8 cellular contexts compared by ENCODE assay signal in genomic region chr3:30042274-30042859, GRCh38.
DNase-seq lines count a peak whose midpoint lies in the region; ATAC-seq and TF ChIP-seq lines count a peak whose summit lies in the region.

No MANE protein-coding gene starts in this region.

- no peak overlapping the region for H3K27ac ChIP-seq in HEK293 (ENCODE audit: extremely low read depth, low read depth, low read length)
- no peak overlapping the region for H3K27ac ChIP-seq in lung (ENCODE audit: low read depth in 1 of 2, low read length in 1 of 2)

- DNase-seq in DMS114 treated with DMSO at 0.1 percent for 48 hours (lab: John Stamatoyannopoulos, UW; ENCODE audit: unreplicated experiment) = peak; percentile 36
- DNase-seq in NCI-H2227 (lab: John Stamatoyannopoulos, UW; ENCODE audit: unreplicated experiment) = peak; percentile 61
- DNase-seq in activated CD4-positive, alpha-beta T cell treated with anti-CD3 and anti-CD28 coated beads for 48 hours = peak; percentile 69
- DNase-seq in dermis blood vessel endothelial cell = peak; percentile 94
- peak; percentile 51 for DNase-seq in lung (ENCODE audit: low spot score)
- peak; percentile 7 to 13 for DNase-seq in stimulated activated CD8-positive, alpha-beta memory T cell treated with anti-CD3 and anti-CD28 coated beads, Interleukin-15, amount 100 ng/mL, for 4 hours (ENCODE audit: low read depth in 2 of 2)

- no peak overlapping the region for H3K4me3 ChIP-seq in HEK293 (ENCODE audit: low read depth, low read length)
- no peak overlapping the region for H3K4me3 ChIP-seq in lung

- H3K36me3 ChIP-seq in HEK293 (ENCODE audit: control insufficient read depth in 2 of 2, insufficient read depth in 1 of 2, low read length in 2 of 2) (no peaks in the 10 kb centered on the region), lung (ENCODE audit: control insufficient read depth in 2 of 2, insufficient read depth in 2 of 2, low read length in 2 of 2) (no peaks in the 10 kb centered on the region)

- POLR2A ChIA-PET in HEK293 (lab: Yijun Ruan, JAX) = no interaction called here

- CTCF ChIA-PET in HEK293 (lab: Yijun Ruan, JAX) = interaction anchor here (0.6 to 5.9 kb wide), 28 partner anchors 12 to 748 kb away, joined by 3 to 89 read pairs (median 4); no protein-coding TSS in a partner anchor

- H3K4me1 ChIP-seq in HEK293 (ENCODE audit: control insufficient read depth, insufficient read depth, low read length) (no peaks in the 10 kb centered on the region), lung (ENCODE audit: control insufficient read depth in 2 of 2, insufficient read depth in 2 of 2, low read length in 2 of 2) (no peaks in the 10 kb centered on the region)

- no peak for TF ChIP-seq CTCF in HEK293 (tag by site-specific recombination; IDR thresholded peaks at IDR 0.05)
- peak; percentile 70 for TF ChIP-seq CTCF in lung (IDR thresholded peaks at IDR 0.05; ENCODE audit: control extremely low read depth, extremely low read depth)

- H3K27me3 ChIP-seq in lung (ENCODE audit: control insufficient read depth, insufficient read depth) = no peaks in the 10 kb centered on the region

- ATAC-seq in lung (ENCODE audit: insufficient read depth, low FRiP score) (no peak), HG02870 (IDR thresholded peaks at IDR 0.05; ENCODE audit: unreplicated experiment) (no peak)

- WGBS in lung, 2 donors = 26 to 27% methylated on average over 4 of the region's 4 CpGs

- H3K9me3 ChIP-seq in HEK293 (ENCODE audit: control insufficient read depth, insufficient read depth, low read depth, low read length) (no peaks in the 10 kb centered on the region), lung (ENCODE audit: control insufficient read depth in 2 of 2, insufficient read depth in 1 of 2, low read length in 1 of 2) (no peaks in the 10 kb centered on the region)

TF ChIP-seq in HEK293, 187 proteins besides CTCF, POLR2A, EP300 and RAD21:
- TF ChIP-seq ZNF654 (tag by site-specific recombination; IDR thresholded peaks at IDR 0.05; ENCODE audit: low read depth) (peak; percentile 60), ELK4 (IDR thresholded peaks at IDR 0.05; ENCODE audit: borderline replicate concordance, low read depth, low read length) (no peak), ZNF747 (tag by site-specific recombination; IDR thresholded peaks at IDR 0.05) (no peak), ZNF561 (tag by site-specific recombination; IDR thresholded peaks at IDR 0.05; ENCODE audit: borderline replicate concordance) (no peak), HOXD13 (CRISPR knock-in tag; IDR thresholded peaks at IDR 0.05; ENCODE audit: borderline replicate concordance) (no peak), ZNF521 (tag by site-specific recombination; IDR thresholded peaks at IDR 0.05) (no peak), PATZ1 (tag by site-specific recombination; IDR thresholded peaks at IDR 0.05) (no peak), ZNF114 (tag by site-specific recombination; IDR thresholded peaks at IDR 0.05) (no peak)

Comparison
In these comparisons a context has a peak if more than half of its experiments do, and no peak if none do; other contexts are left out.
1. DNase-seq: peak in every context shown above with its lines; median percentile 94 in dermis blood vessel endothelial cell; 69 in activated CD4-positive, alpha-beta T cell treated with anti-CD3 and anti-CD28 coated beads for 48 hours; 61 in NCI-H2227; 51 in lung; 36 in DMS114 treated with DMSO at 0.1 percent for 48 hours; 10 in stimulated activated CD8-positive, alpha-beta memory T cell treated with anti-CD3 and anti-CD28 coated beads, Interleukin-15, amount 100 ng/mL, for 4 hours.